5 cellular contexts compared by ENCODE assay signal in genomic region chr13:73591861-73592260, GRCh38.
"Had no signal": no experiment of that assay in that cellular context is flagged by ENCODE, and none has a peak within 500 bp of the region (broad histone marks: within the 10 kb centered on the region; RNA-seq: fewer than 3 reads in every experiment).

No MANE protein-coding gene starts in this region.

- H3K36me3 Mint-ChIP-seq: IgD-negative memory B cell had no signal

- DNase-seq: H9, HCEC 1CT, KBM-7 had no signal

- H3K4me3 ChIP-seq: GM23338 had no signal

- H3K27ac Mint-ChIP-seq: GM23338, H9, IgD-negative memory B cell had no signal

- H3K27me3 Mint-ChIP-seq: IgD-negative memory B cell had no signal

- H3K4me3 Mint-ChIP-seq: GM23338, H9, IgD-negative memory B cell had no signal

- ATAC-seq: GM23338 had no signal

- H3K4me1 Mint-ChIP-seq: GM23338, H9, IgD-negative memory B cell had no signal

- H2AFZ ChIP-seq: GM23338 had no signal

- H3K9me3 Mint-ChIP-seq: GM23338, H9 had no signal

- H3K4me2 ChIP-seq: GM23338 had no signal
